ENCODE assay signal across 14 cellular contexts in the genomic region with DNA sequence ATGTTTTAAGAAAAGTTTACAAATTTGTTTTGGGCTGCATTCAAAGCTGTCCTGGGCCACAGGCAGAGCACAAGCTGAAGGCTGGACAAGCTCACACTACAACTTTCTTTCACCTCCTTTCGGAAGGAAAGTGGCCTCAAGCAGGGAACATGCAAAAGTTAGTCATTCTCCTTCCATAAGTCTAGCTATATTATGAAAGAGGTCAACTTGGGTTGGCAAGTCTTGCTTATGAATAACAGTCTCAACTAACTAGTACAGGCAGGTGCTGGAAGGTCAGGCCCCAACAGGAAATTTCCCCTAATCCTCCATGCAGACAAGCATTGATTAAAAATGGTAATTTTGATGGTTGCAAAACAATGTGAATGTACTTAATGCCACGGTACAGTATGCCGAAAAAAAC.
"Had no signal": no experiment of that assay in that cellular context is flagged by ENCODE, and none has a peak within 500 bp of the region (broad histone marks: within the 10 kb centered on the region; RNA-seq: fewer than 3 reads in every experiment).

No MANE protein-coding gene starts in this region.

- H3K4me3 ChIP-seq: body of pancreas, colonic mucosa, lower lobe of right lung, thyroid gland had no signal

- H3K4me1 ChIP-seq: colonic mucosa had no signal

- ATAC-seq: body of pancreas, left colon, lower lobe of right lung had no signal

- H3K36me3 ChIP-seq: colonic mucosa, lower lobe of right lung, thyroid gland had no signal

- H3K27ac ChIP-seq: body of pancreas, colonic mucosa, lower lobe of right lung, thyroid gland had no signal

- H3K27me3 ChIP-seq: body of pancreas, colonic mucosa, thyroid gland had no signal

- H3K9me3 ChIP-seq: body of pancreas, colonic mucosa, lower lobe of right lung, thyroid gland had no signal

- DNase-seq: activated CD4-positive, alpha-beta T cell treated with anti-CD3 and anti-CD28 coated beads, Interleukin-2, amount 50 U/mL, for 48 hours; activated gamma-delta T cell treated with Interleukin-2 at 50 U/mL for 16 hours; activated naive CD8-positive, alpha-beta T cell treated with anti-CD3 and anti-CD28 coated beads for 36 hours; body of pancreas; central memory CD4-positive, alpha-beta T cell; colonic mucosa; endodermal cell; erythroblast; left colon; lower lobe of right lung; midbrain; stimulated activated naive CD4-positive, alpha-beta T cell treated with Interleukin-2 at 50 U/mL for 16 hours; T1000; thyroid gland had no signal
